ENCODE assay signal across 1 cellular context in genomic region chr3:149291178-149291577, GRCh38.
TF ChIP-seq lines count a peak whose summit lies in the region.

No MANE protein-coding gene starts in this region.

TF ChIP-seq in K562, 482 proteins besides CTCF, POLR2A, EP300 and RAD21 (continued from another document):
- no peak for TF ChIP-seq TAF1 (IDR thresholded peaks at IDR 0.05; ENCODE audit: control insufficient read depth, extremely low read depth, insufficient read depth, low read length, severe bottlenecking)
- TF ChIP-seq NONO (IDR thresholded peaks at IDR 0.05; ENCODE audit: low read depth in 2 of 2, low read length in 1 of 2), result no peak
- no peak for TF ChIP-seq ZNF668 (CRISPR knock-in tag; IDR thresholded peaks at IDR 0.05)
- TF ChIP-seq MAFF (IDR thresholded peaks at IDR 0.05; ENCODE audit: low read length), result no peak
- 0 out of 2 replicates have a peak, but pooled peaks have one; percentile 6 for TF ChIP-seq KLF16 (IDR thresholded peaks at IDR 0.05)
- no peak for TF ChIP-seq LARP7 (IDR thresholded peaks at IDR 0.05)
- no peak for TF ChIP-seq ZNF561 (CRISPR knock-in tag; conservative IDR thresholded peaks at IDR 0.05)
- TF ChIP-seq ZNF696 (CRISPR knock-in tag; conservative IDR thresholded peaks at IDR 0.05), result no peak
- 0 out of 2 replicates have a peak, but pooled peaks have one; percentile 27 for TF ChIP-seq SMC3 (conservative IDR thresholded peaks at IDR 0.05; ENCODE audit: insufficient read depth, low read depth, low read length)
- no peak for TF ChIP-seq TAL1 (IDR thresholded peaks at IDR 0.05)
- no peak for TF ChIP-seq ARID2 (IDR thresholded peaks at IDR 0.05)
- no peak for TF ChIP-seq ZNF197 (CRISPR knock-in tag; IDR thresholded peaks at IDR 0.05; ENCODE audit: low read depth)
- TF ChIP-seq ZNF57 (CRISPR knock-in tag; IDR thresholded peaks at IDR 0.05), result no peak
- no peak for TF ChIP-seq CGGBP1 (CRISPR knock-in tag; IDR thresholded peaks at IDR 0.05)
